Comparison of ENCODE assay signal across 18 cellular contexts in the genomic region with DNA sequence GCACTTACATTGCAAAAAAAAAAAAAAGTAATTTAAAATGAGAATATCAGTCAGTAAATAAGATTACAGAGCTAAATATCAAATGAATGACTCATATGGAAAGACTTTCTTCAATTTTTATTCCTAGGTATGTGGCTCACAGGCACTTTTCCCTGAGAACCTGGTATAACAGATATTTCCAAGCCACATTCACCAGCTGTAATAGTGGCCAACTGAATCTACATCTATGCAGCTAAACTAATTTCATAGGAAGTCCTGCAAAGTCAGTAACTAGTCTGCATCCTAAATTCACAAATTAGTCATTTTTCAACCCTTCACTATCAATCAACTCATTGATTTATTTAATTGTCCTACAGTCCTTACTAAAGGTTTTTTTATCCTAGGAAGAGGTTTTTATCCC. TPM values are rescaled to one million over a fixed set of nuclear protein-coding genes. Genes with fewer than 3 reads are reported as not detected.
A peak's percentile ranks its signal among the peaks of the same experiment; 100 is the strongest.
DNase-seq lines count a peak whose midpoint lies in the region; ATAC-seq and TF ChIP-seq lines count a peak whose summit lies in the region.
"Had no signal": no experiment of that assay in that cellular context is flagged by ENCODE, and none has a peak within 500 bp of the region (broad histone marks: within the 10 kb centered on the region; RNA-seq: fewer than 3 reads in every experiment).

No MANE protein-coding gene starts in this region.

- TF ChIP-seq CTCF in astrocyte of the spinal cord (IDR thresholded peaks at IDR 0.05; ENCODE audit: low read depth, low read length) (no peak), hepatocyte (IDR thresholded peaks at IDR 0.05; ENCODE audit: poor library complexity) (no peak), transverse colon (IDR thresholded peaks at IDR 0.05) (no peak), neural progenitor cell (IDR thresholded peaks at IDR 0.05) (no peak)

- intact Hi-C loops in transverse colon (cut with DNase I; ENCODE audit: low total_unique reads): no loop called here

- TF ChIP-seq POLR2A in transverse colon (IDR thresholded peaks at IDR 0.05): no peak

- H3K9me3 Mint-ChIP-seq in neural progenitor cell: peaks cover 5% of the 10 kb centered on the region
- H3K9me3 Mint-ChIP-seq: activated CD8-positive, alpha-beta T cell treated with anti-CD3 and anti-CD28 coated beads for 36 hours; activated naive CD8-positive, alpha-beta T cell treated with anti-CD3 and anti-CD28 coated beads, Interleukin-2, amount 10 ng/mL, durations not matched to agents 7 days and 5 days had no signal

- H3K27ac ChIP-seq in hepatocyte: peak overlapping the region; percentile 7
- H3K27ac ChIP-seq in transverse colon: peak overlapping the region; percentile 93 to 96 (median 94)
- H3K27ac ChIP-seq in neural progenitor cell: no peak overlapping the region
- H3K27ac ChIP-seq: BLaER1 treated with 17β-estradiol and CSF1 and Interleukin-3, amounts not matched to agents 10 nM and 100 nM had no signal

- H3K4me3 ChIP-seq in astrocyte of the spinal cord (ENCODE audit: low read depth, low read length) (no peak overlapping the region), hepatocyte (no peak overlapping the region), transverse colon (no peak overlapping the region), neural progenitor cell (no peak overlapping the region)
- H3K4me3 ChIP-seq: BLaER1 treated with 17β-estradiol and CSF1 and Interleukin-3, amounts not matched to agents 10 nM and 100 nM; thyroid gland had no signal

- H3K4me2 ChIP-seq in hepatocyte: peak overlapping the region; percentile 88
- H3K4me2 ChIP-seq in neural progenitor cell: no peak overlapping the region
- H3K4me2 ChIP-seq: BLaER1 treated with 17β-estradiol and CSF1 and Interleukin-3, amounts not matched to agents 10 nM and 100 nM had no signal

- no peaks in the 10 kb centered on the region for H3K9me2 ChIP-seq in hepatocyte (replicated peaks; ENCODE audit: insufficient read depth)

- DNase-seq in LHCN-M2 (ENCODE audit: low read depth) (peak; percentile 6), astrocyte of the spinal cord (ENCODE audit: low read depth, low spot score) (peak; percentile 54), hepatocyte (ENCODE audit: low spot score) (no peak), transverse colon (no peak), neural progenitor cell (ENCODE audit: low spot score) (no peak), DMS 273 treated with DMSO at 0.1 percent for 48 hours (lab: John Stamatoyannopoulos, UW) (no peak), RPMI8226 (no peak)
- DNase-seq: activated CD8-positive, alpha-beta T cell treated with anti-CD3 and anti-CD28 coated beads for 36 hours; activated naive CD8-positive, alpha-beta T cell treated with anti-CD3 and anti-CD28 coated beads, Interleukin-2, amount 10 ng/mL, durations not matched to agents 7 days and 5 days; activated T-cell treated with anti-CD3 and anti-CD28 coated beads, Interleukin-2, amount 50 U/mL, for 48 hours; DMS153; kidney glomerular epithelial cell; NCI-H2081; NCI-H526 treated with DMSO at 0.1 percent for 48 hours; nucleus accumbens; thyroid gland had no signal

- H3K27me3 ChIP-seq in hepatocyte (no peaks in the 10 kb centered on the region), transverse colon (no peaks in the 10 kb centered on the region), neural progenitor cell (peaks cover 9% of the 10 kb centered on the region)
- H3K27me3 ChIP-seq: thyroid gland had no signal

- no peak overlapping the region for H3K4me3 Mint-ChIP-seq in neural progenitor cell
- H3K4me3 Mint-ChIP-seq: activated CD8-positive, alpha-beta T cell treated with anti-CD3 and anti-CD28 coated beads for 36 hours; activated naive CD8-positive, alpha-beta T cell treated with anti-CD3 and anti-CD28 coated beads, Interleukin-2, amount 10 ng/mL, durations not matched to agents 7 days and 5 days had no signal

- no peak for ATAC-seq in GM19395 (IDR thresholded peaks at IDR 0.05; ENCODE audit: unreplicated experiment)
- ATAC-seq: activated CD8-positive, alpha-beta T cell treated with anti-CD3 and anti-CD28 coated beads for 36 hours had no signal

- H3K36me3 Mint-ChIP-seq in neural progenitor cell: peaks cover 3% of the 10 kb centered on the region
- H3K36me3 Mint-ChIP-seq: activated naive CD8-positive, alpha-beta T cell treated with anti-CD3 and anti-CD28 coated beads, Interleukin-2, amount 10 ng/mL, durations not matched to agents 7 days and 5 days had no signal

- H3K9ac ChIP-seq in neural progenitor cell: no peak overlapping the region
- H3K9ac ChIP-seq: BLaER1 treated with 17β-estradiol and CSF1 and Interleukin-3, amounts not matched to agents 10 nM and 100 nM had no signal

- H3K79me2 ChIP-seq in hepatocyte (peaks cover 79% of the 10 kb centered on the region), neural progenitor cell (ENCODE audit: low read depth) (peaks cover 42% of the 10 kb centered on the region)

- H3K36me3 ChIP-seq in hepatocyte (replicated peaks; ENCODE audit: insufficient read depth, low read depth) (no peaks in the 10 kb centered on the region), transverse colon (no peaks in the 10 kb centered on the region), neural progenitor cell (no peaks in the 10 kb centered on the region)
- H3K36me3 ChIP-seq: BLaER1 treated with 17β-estradiol and CSF1 and Interleukin-3, amounts not matched to agents 10 nM and 100 nM; thyroid gland had no signal

- H3K4me1 ChIP-seq in hepatocyte (ENCODE audit: insufficient read depth) (no peaks in the 10 kb centered on the region), transverse colon (peaks cover 6 to 39% (median 21%) of the 10 kb centered on the region in 4 donors), neural progenitor cell (peaks cover 10% of the 10 kb centered on the region)

- peaks cover 6% of the 10 kb centered on the region for H3K4me1 Mint-ChIP-seq in neural progenitor cell

- H4K20me1 ChIP-seq in hepatocyte (ENCODE audit: insufficient read depth, poor library complexity, severe bottlenecking): peaks cover 4% of the 10 kb centered on the region
- peaks cover 12% of the 10 kb centered on the region for H4K20me1 ChIP-seq in neural progenitor cell (ENCODE audit: low read depth)
- H4K20me1 ChIP-seq: BLaER1 treated with 17β-estradiol and CSF1 and Interleukin-3, amounts not matched to agents 10 nM and 100 nM had no signal

- peaks cover 2% of the 10 kb centered on the region for H3F3A ChIP-seq in neural progenitor cell (ENCODE audit: low read depth)

- TF ChIP-seq EP300 in transverse colon (IDR thresholded peaks at IDR 0.05; ENCODE audit: low read depth): no peak

- H3K27me3 Mint-ChIP-seq in neural progenitor cell (ENCODE audit: insufficient read depth, low read depth): peaks cover 4% of the 10 kb centered on the region

- in situ Hi-C loops in astrocyte of the spinal cord (cut with HindIII; ENCODE audit: low sequenced_read_pairs) (no loop called here), transverse colon (cut with MboI; ENCODE audit: low pct_ligation_motif_present in 1 of 4, low pct_unique_long_range_greater_than_20kb in 1 of 4, low sequenced_read_pairs in 3 of 4) (loop anchor here in 1 of 4 donors (10.0 kb wide), 1 partner anchor 58 kb away; no protein-coding TSS in a partner anchor)

- H2AFZ ChIP-seq in hepatocyte: no peak overlapping the region
- no peak overlapping the region for H2AFZ ChIP-seq in neural progenitor cell (replicated peaks)

- no peak overlapping the region for H3K27ac Mint-ChIP-seq in neural progenitor cell
- H3K27ac Mint-ChIP-seq: activated CD8-positive, alpha-beta T cell treated with anti-CD3 and anti-CD28 coated beads for 36 hours; activated naive CD8-positive, alpha-beta T cell treated with anti-CD3 and anti-CD28 coated beads, Interleukin-2, amount 10 ng/mL, durations not matched to agents 7 days and 5 days had no signal

- H3K9me3 ChIP-seq in hepatocyte (ENCODE audit: low read depth) (no peaks in the 10 kb centered on the region), transverse colon (no peaks in the 10 kb centered on the region), neural progenitor cell (ENCODE audit: low read depth) (no peaks in the 10 kb centered on the region)
- H3K9me3 ChIP-seq: BLaER1 treated with 17β-estradiol and CSF1 and Interleukin-3, amounts not matched to agents 10 nM and 100 nM; thyroid gland had no signal

RNA-seq across cellular contexts. Expression of a gene that starts 5.6 kb away (rescaled TPM):
- 1.6 TPM in 2 replicates for total RNA-seq in LHCN-M2 (2014; rRNA removed)
- polyA plus RNA-seq in LHCN-M2 (2012): 1.2 TPM
- total RNA-seq in hepatocyte: 33.2 and 35.8 TPM in 2 replicates
- polyA plus RNA-seq in hepatocyte: 7.7 and 9.7 TPM in 2 replicates
- total RNA-seq in transverse colon: 10 to 100 TPM; 34.6 to 52.7 (median 46.4) TPM
- total RNA-seq in neural progenitor cell (ENCODE audit: low replicate concordance): 20.4 and 32.4 TPM in 2 replicates

Comparison
In these comparisons a context has a peak if more than half of its experiments do, and no peak if none do; other contexts are left out.
1. DNase-seq: peak in LHCN-M2 (single experiment) and astrocyte of the spinal cord (single experiment); none in hepatocyte (single experiment), transverse colon (single experiment), neural progenitor cell (single experiment), DMS 273 treated with DMSO at 0.1 percent for 48 hours (single experiment) and RPMI8226 (single experiment).